ENCODE assay signal across 15 cellular contexts in the genomic region with DNA sequence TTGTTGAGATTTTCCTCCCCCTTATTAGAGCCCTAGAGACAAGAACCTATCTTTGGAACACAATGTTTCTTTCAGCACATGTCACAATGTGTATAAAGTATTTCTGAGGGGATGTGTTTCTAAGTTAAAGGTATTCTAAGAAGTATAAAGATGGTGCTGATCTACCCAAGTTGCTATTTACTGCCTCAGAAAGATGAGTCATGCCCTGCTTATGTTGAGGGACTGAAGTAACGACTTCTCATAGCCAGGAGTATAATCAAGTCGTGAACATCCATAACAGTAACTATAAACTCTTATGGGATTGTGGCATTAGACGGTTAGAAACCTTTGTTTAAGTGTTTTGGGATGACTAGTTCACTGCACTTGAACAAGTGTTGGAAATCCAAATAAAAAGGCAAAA. TPM values are rescaled to one million over a fixed set of nuclear protein-coding genes. Genes with fewer than 3 reads are reported as not detected.
A peak's percentile ranks its signal among the peaks of the same experiment; 100 is the strongest.
DNase-seq lines count a peak whose midpoint lies in the region; ATAC-seq, FAIRE-seq and TF ChIP-seq lines count a peak whose summit lies in the region.
"Had no signal": no experiment of that assay in that cellular context is flagged by ENCODE, and none has a peak within 500 bp of the region (broad histone marks: within the 10 kb centered on the region; RNA-seq: fewer than 3 reads in every experiment).

No MANE protein-coding gene starts in this region.

- H3K36me3 Mint-ChIP-seq in activated T-helper 1 cell treated with anti-CD3 and anti-CD28 coated beads, Interleukin-12 subunit alpha, Interleukin-12 subunit beta, Interleukin-2, Interleukin-4 antibody, amounts not matched to agents 30 ng/mL and 10 ng/mL and 1 ng/mL, durations not matched to agents 14 hours and 24 hours and 36 hours (ENCODE audit: low read depth) = no peaks in the 10 kb centered on the region
- H3K36me3 Mint-ChIP-seq: memory B cell had no signal

- TF ChIP-seq EP300 in A549 (IDR thresholded peaks at IDR 0.05) = no peak

- H3K4me1 ChIP-seq in A549 (peaks cover 4% of the 10 kb centered on the region; the same call in 1 of the 3 replicates), IMR-90 (ENCODE audit: control insufficient read depth, insufficient read depth, low read length) (no peaks in the 10 kb centered on the region), muscle layer of duodenum (ENCODE audit: control insufficient read depth in 1 of 2, insufficient read depth in 2 of 2, low read length in 2 of 2) (peaks cover 3 to 10% of the 10 kb centered on the region in 2 donors), right lobe of liver (no peaks in the 10 kb centered on the region)

- no peak overlapping the region for H3K4ac ChIP-seq in IMR-90 (ENCODE audit: low read depth, low read length)

- H4K8ac ChIP-seq in IMR-90 (ENCODE audit: low read depth in 2 of 2, low read length in 2 of 2) = no peak overlapping the region

- TF ChIP-seq CTCF in A549 (IDR thresholded peaks at IDR 0.05) (no peak), IMR-90 (conservative IDR thresholded peaks at IDR 0.05; ENCODE audit: low read depth, low read length) (no peak), choroid plexus epithelial cell (conservative IDR thresholded peaks at IDR 0.05; ENCODE audit: low read depth, low read length) (no peak), right lobe of liver (IDR thresholded peaks at IDR 0.05) (no peak)

- TF ChIP-seq POLR2A in A549 (IDR thresholded peaks at IDR 0.05; ENCODE audit: low read length) = no peak
- no peak for TF ChIP-seq POLR2A in IMR-90 (IDR thresholded peaks at IDR 0.05; ENCODE audit: low read depth, low read length)
- TF ChIP-seq POLR2A in right lobe of liver (IDR thresholded peaks at IDR 0.05) = no peak

- H2BK120ac ChIP-seq in IMR-90 (ENCODE audit: low read depth, low read length) = no peak overlapping the region

- H3K9me1 ChIP-seq in IMR-90 (ENCODE audit: insufficient read depth, low read length) = no peaks in the 10 kb centered on the region

- no peak overlapping the region for H4K91ac ChIP-seq in IMR-90 (ENCODE audit: insufficient read depth, low read depth, low read length)

- POLR2A ChIA-PET in A549 (lab: Yijun Ruan, JAX) (no interaction called here), IMR-90 (lab: Charles Lee; ENCODE audit: unreplicated experiment) (interaction anchor here (0.7 kb wide), 1 partner anchor 19 kb away, joined by 3 read pairs; no protein-coding TSS in a partner anchor)

- H2BK15ac ChIP-seq in IMR-90 (ENCODE audit: low read depth, low read length) = no peak overlapping the region

- no peak overlapping the region for H2AK9ac ChIP-seq in IMR-90 (replicated peaks; ENCODE audit: low read depth, low read length, poor library complexity)

- H3K4me2 ChIP-seq in A549 (no peak overlapping the region), IMR-90 (ENCODE audit: low read depth, low read length) (no peak overlapping the region; the same call in 1 of the 2 replicates)

- H3K4me1 Mint-ChIP-seq in activated T-helper 1 cell treated with anti-CD3 and anti-CD28 coated beads, Interleukin-12 subunit alpha, Interleukin-12 subunit beta, Interleukin-2, Interleukin-4 antibody, amounts not matched to agents 30 ng/mL and 10 ng/mL and 1 ng/mL, durations not matched to agents 14 hours and 24 hours and 36 hours (ENCODE audit: low read depth) = no peaks in the 10 kb centered on the region

- FAIRE-seq in A549 (lab: Jason Lieb, UNC) = no peak

- H3K27me3 ChIP-seq in IMR-90 (ENCODE audit: control insufficient read depth, insufficient read depth, low read length) (no peaks in the 10 kb centered on the region), muscle layer of duodenum (ENCODE audit: low read depth, low read length) (no peaks in the 10 kb centered on the region), right lobe of liver (no peaks in the 10 kb centered on the region)
- H3K27me3 ChIP-seq: tibial artery had no signal

- no peak overlapping the region for H3K56ac ChIP-seq in IMR-90 (ENCODE audit: extremely low read depth, insufficient read depth, low read length)

- TF ChIP-seq RAD21 in A549 (conservative IDR thresholded peaks at IDR 0.05 in 1 of 2, IDR thresholded peaks at IDR 0.05 in 1 of 2) (no peak), IMR-90 (IDR thresholded peaks at IDR 0.05; ENCODE audit: low read length) (no peak)

- dilution Hi-C loops in IMR-90 (cut with HindIII; ENCODE audit: low sequenced_read_pairs, unreplicated experiment) = no loop called here

- in situ Hi-C loops in IMR-90 (cut with MboI; ENCODE audit: low sequenced_read_pairs) = no loop called here

- peak overlapping the region; percentile 45 for H2BK5ac ChIP-seq in IMR-90 (ENCODE audit: low read depth, low read length, poor library complexity, severe bottlenecking)

- no peak overlapping the region for H4K5ac ChIP-seq in IMR-90 (ENCODE audit: low read depth, low read length)

- no peak overlapping the region for H3K18ac ChIP-seq in IMR-90 (ENCODE audit: low read depth, low read length)

- no peak overlapping the region for H3K14ac ChIP-seq in IMR-90 (replicated peaks; ENCODE audit: low read depth, low read length)

- H2BK20ac ChIP-seq in IMR-90 (ENCODE audit: low read depth, low read length) = no peak overlapping the region

- no peaks in the 10 kb centered on the region for H3K9me3 ChIP-seq in A549
- no peaks in the 10 kb centered on the region for H3K9me3 ChIP-seq in IMR-90 (ENCODE audit: control insufficient read depth, insufficient read depth, low read length)
- H3K9me3 ChIP-seq in muscle layer of duodenum (ENCODE audit: control insufficient read depth in 1 of 2, low read length in 2 of 2) = no peaks in the 10 kb centered on the region
- no peaks in the 10 kb centered on the region for H3K9me3 ChIP-seq in right lobe of liver
- H3K9me3 ChIP-seq: tibial artery had no signal

- H3K27ac ChIP-seq in A549 (no peak overlapping the region), IMR-90 (ENCODE audit: insufficient read depth, low read length) (no peak overlapping the region), muscle layer of duodenum (ENCODE audit: low read length) (peak overlapping the region; percentile 42), right lobe of liver (no peak overlapping the region)
- H3K27ac ChIP-seq: tibial artery had no signal

- H3K27ac Mint-ChIP-seq in activated T-helper 1 cell treated with anti-CD3 and anti-CD28 coated beads, Interleukin-12 subunit alpha, Interleukin-12 subunit beta, Interleukin-2, Interleukin-4 antibody, amounts not matched to agents 30 ng/mL and 10 ng/mL and 1 ng/mL, durations not matched to agents 14 hours and 24 hours and 36 hours = no peak overlapping the region
- H3K27ac Mint-ChIP-seq: memory B cell had no signal

- H3K4me3 ChIP-seq in A549 = no peak overlapping the region
- no peak overlapping the region for H3K4me3 ChIP-seq in IMR-90 (ENCODE audit: insufficient read depth, low read depth, low read length)
- H3K4me3 ChIP-seq in choroid plexus epithelial cell (ENCODE audit: low read depth, low read length) = no peak overlapping the region
- no peak overlapping the region for H3K4me3 ChIP-seq in muscle layer of duodenum (ENCODE audit: low read depth in 1 of 2, low read length in 2 of 2)
- H3K4me3 ChIP-seq in right lobe of liver = no peak overlapping the region
- H3K4me3 ChIP-seq: tibial artery had no signal

- ATAC-seq in A549 = 0 out of 6 replicates have a peak, but pooled peaks of 1 of the 2 experiments have one; percentile 47
- ATAC-seq in IMR-90 (ENCODE audit: low read depth) = peak; percentile 91
- no peak for ATAC-seq in right lobe of liver

- WGBS in A549 (ENCODE audit: missing lambda C conversion rate) = 4% methylated on average over 3 of the region's 3 CpGs
- whole genome bisulfite sequencing in IMR-90 (ENCODE audit: extremely low coverage in 2 of 2, insufficient read length in 1 of 2), 2 experiments = no CpG with 5 or more reads among the region's 3 CpGs
- 39% methylated on average over 3 of the region's 3 CpGs for WGBS in right lobe of liver (ENCODE audit: insufficient coverage, low coverage, low lambda C conversion rate, missing lambda C conversion rate)

- no peak overlapping the region for H3K4me3 Mint-ChIP-seq in activated T-helper 1 cell treated with anti-CD3 and anti-CD28 coated beads, Interleukin-12 subunit alpha, Interleukin-12 subunit beta, Interleukin-2, Interleukin-4 antibody, amounts not matched to agents 30 ng/mL and 10 ng/mL and 1 ng/mL, durations not matched to agents 14 hours and 24 hours and 36 hours
- H3K4me3 Mint-ChIP-seq: memory B cell had no signal

- H3K23ac ChIP-seq in IMR-90 (ENCODE audit: low read depth, low read length) = no peak overlapping the region

- peak in 1 of 2 experiments; percentile 14 for DNase-seq in A549 (ENCODE audit: low read depth in 1 of 2, low spot score in 1 of 2)
- DNase-seq in IMR-90 = peak; percentile 93
- peak; percentile 95 for DNase-seq in choroid plexus epithelial cell (ENCODE audit: low read depth)
- DNase-seq in right lobe of liver = no peak
- DNase-seq in C1 segment of cervical spinal cord (lab: John Stamatoyannopoulos, UW) = no peak
- DNase-seq in GM03348 (ENCODE audit: low spot score) = no peak
- no peak for DNase-seq in activated T-helper 1 cell treated with anti-CD3 and anti-CD28 coated beads, Interleukin-12 subunit alpha, Interleukin-12 subunit beta, Interleukin-2, Interleukin-4 antibody, amounts not matched to agents 30 ng/mL and 10 ng/mL and 1 ng/mL, durations not matched to agents 14 hours and 24 hours and 36 hours (ENCODE audit: low spot score)
- DNase-seq: activated CD4-positive, alpha-beta T cell treated with anti-CD3 and anti-CD28 coated beads for 1 hour; head of caudate nucleus; NCI-H1436; tibial artery had no signal

- no peak overlapping the region for H3K9ac ChIP-seq in IMR-90 (ENCODE audit: low read depth, low read length)

- CTCF ChIA-PET in A549 (lab: Yijun Ruan, JAX) (no interaction called here), IMR-90 (lab: Yijun Ruan, JAX) (interaction anchor here (1.3 kb wide), 1 partner anchor 17 kb away, joined by 3 read pairs; no protein-coding TSS in a partner anchor)

- no TSS peak for BruUV-seq in IMR-90 (replicated peaks; lab: Mats Ljungman, UMichigan)

- H3K9me3 Mint-ChIP-seq in activated T-helper 1 cell treated with anti-CD3 and anti-CD28 coated beads, Interleukin-12 subunit alpha, Interleukin-12 subunit beta, Interleukin-2, Interleukin-4 antibody, amounts not matched to agents 30 ng/mL and 10 ng/mL and 1 ng/mL, durations not matched to agents 14 hours and 24 hours and 36 hours = no peaks in the 10 kb centered on the region
- H3K9me3 Mint-ChIP-seq: memory B cell had no signal

- no peaks in the 10 kb centered on the region for H4K20me1 ChIP-seq in IMR-90 (ENCODE audit: insufficient read depth, low read length)

- no peak overlapping the region for H2AK5ac ChIP-seq in IMR-90 (ENCODE audit: low read depth, low read length)

- intact Hi-C loops in IMR-90 (cut with micrococcal nuclease) = no loop called here
- intact Hi-C loops in right lobe of liver (cut with DNase I) = no loop called here
- intact Hi-C loops in activated T-helper 1 cell treated with anti-CD3 and anti-CD28 coated beads, Interleukin-12 subunit alpha, Interleukin-12 subunit beta, Interleukin-2, Interleukin-4 antibody, amounts not matched to agents 30 ng/mL and 10 ng/mL and 1 ng/mL, durations not matched to agents 14 hours and 24 hours and 36 hours (cut with micrococcal nuclease) = no loop called here

- no peaks in the 10 kb centered on the region for H3K79me1 ChIP-seq in IMR-90 (ENCODE audit: low read depth in 1 of 2, low read length in 2 of 2)

- no peak overlapping the region for H2AFZ ChIP-seq in IMR-90 (replicated peaks; ENCODE audit: low read length, poor library complexity)

- H3K27me3 Mint-ChIP-seq in activated T-helper 1 cell treated with anti-CD3 and anti-CD28 coated beads, Interleukin-12 subunit alpha, Interleukin-12 subunit beta, Interleukin-2, Interleukin-4 antibody, amounts not matched to agents 30 ng/mL and 10 ng/mL and 1 ng/mL, durations not matched to agents 14 hours and 24 hours and 36 hours (ENCODE audit: insufficient read depth) = peaks cover 25% of the 10 kb centered on the region

- no peaks in the 10 kb centered on the region for H3K36me3 ChIP-seq in IMR-90 (ENCODE audit: control insufficient read depth, insufficient read depth, low read length)
- no peaks in the 10 kb centered on the region for H3K36me3 ChIP-seq in muscle layer of duodenum (ENCODE audit: control insufficient read depth in 1 of 2, insufficient read depth in 2 of 2, low read length in 2 of 2)
- no peaks in the 10 kb centered on the region for H3K36me3 ChIP-seq in right lobe of liver
- H3K36me3 ChIP-seq: tibial artery had no signal

RNA-seq across cellular contexts. Expression of a gene that starts 12.0 kb away (rescaled TPM):
- not detected in 2 replicates for polyA plus RNA-seq in A549 (2011; rRNA removed)
- polyA plus RNA-seq in A549 (2012; cell fraction: cytosol; rRNA removed) = not detected in 2 replicates
- not detected in 2 replicates for polyA plus RNA-seq in A549 (2012; cell fraction: nucleus; rRNA removed)
- not detected in 3 replicates for polyA plus RNA-seq in A549 (2017; fragmentation: RNase III; extraction: RNeasy Plus Mini Kit Qiagen cat#74134 plus additional on column Dnase treatment)
- not detected in 2 replicates for polyA minus RNA-seq in A549 (2011; rRNA and poly(A)+ RNA removed)
- total RNA-seq in IMR-90 (2012; rRNA removed) = not detected in 2 replicates
- not detected in 2 replicates for polyA plus RNA-seq in IMR-90 (2012; rRNA removed)
- polyA plus RNA-seq in IMR-90 (2012; cell fraction: cytosol; rRNA removed) = not detected in 2 replicates
- not detected in 2 replicates for polyA plus RNA-seq in IMR-90 (2012; cell fraction: nucleus; rRNA removed; ENCODE audit: low replicate concordance)
- total RNA-seq in right lobe of liver = under 1 TPM in 3 of 6 experiments, not detected in 3; 0.22 to 0.50 (median 0.25) TPM
- not detected in 2 replicates for total RNA-seq in activated T-helper 1 cell treated with anti-CD3 and anti-CD28 coated beads, Interleukin-12 subunit alpha, Interleukin-12 subunit beta, Interleukin-2, Interleukin-4 antibody, amounts not matched to agents 30 ng/mL and 10 ng/mL and 1 ng/mL, durations not matched to agents 14 hours and 24 hours and 36 hours
- total RNA-seq: chondrocyte, pulmonary artery endothelial cell had no signal

Comparison
In these comparisons a context has a peak if more than half of its experiments do, and no peak if none do; other contexts are left out.
1. DNase-seq: peak in IMR-90 (single experiment) and choroid plexus epithelial cell (single experiment); none in right lobe of liver (0 of 3), C1 segment of cervical spinal cord (0 of 14), GM03348 (single experiment) and activated T-helper 1 cell treated with anti-CD3 and anti-CD28 coated beads, Interleukin-12 subunit alpha, Interleukin-12 subunit beta, Interleukin-2, Interleukin-4 antibody, amounts not matched to agents 30 ng/mL and 10 ng/mL and 1 ng/mL, durations not matched to agents 14 hours and 24 hours and 36 hours (single experiment).